24 cellular contexts compared by ENCODE assay signal in genomic region chrX:134163836-134164235, GRCh38.
"Had no signal": no experiment of that assay in that cellular context is flagged by ENCODE, and none has a peak within 500 bp of the region (broad histone marks: within the 10 kb centered on the region; RNA-seq: fewer than 3 reads in every experiment).

No MANE protein-coding gene starts in this region.

- H3K9ac ChIP-seq: KMS-11, SK-N-SH had no signal

- H3K9me3 ChIP-seq: SK-N-SH had no signal

- H3K4me3 ChIP-seq: K562 had no signal

- H3K4me2 ChIP-seq: KMS-11, SK-N-SH had no signal

- FAIRE-seq: HTR-8/SVneo, K562, RCC 7860 had no signal

- DNase-seq: Kasumi-1, MM.1S, NCI-H1092 treated with DMSO at 0.1 percent for 48 hours, NCI-H1436, NCI-H187, NCI-H2029, NCI-H2081 treated with DMSO at 0.1 percent for 48 hours, NCI-H2171, NCI-H345, NCI-H446 treated with DMSO at 0.1 percent for 48 hours, NCI-H510A treated with DMSO at 0.1 percent for 48 hours, NCI-H526 treated with DMSO at 0.1 percent for 48 hours, NCI-H748 treated with DMSO at 0.1 percent for 48 hours, Right ventricle myocardium superior, RPMI8226, SIG-M5, SK-N-SH, T-helper 1 cell had no signal

- H3K27ac Mint-ChIP-seq: IgD-negative memory B cell had no signal

- H3K27me3 Mint-ChIP-seq: IgD-negative memory B cell had no signal

- H3K9me3 Mint-ChIP-seq: IgD-negative memory B cell had no signal

- H3K36me3 Mint-ChIP-seq: IgD-negative memory B cell had no signal

- H3K27ac ChIP-seq: HL-60, KMS-11 had no signal

- H3K4me3 Mint-ChIP-seq: IgD-negative memory B cell had no signal
